Comparison of ENCODE assay signal across 10 cellular contexts in genomic region chr19:6076675-6077463, GRCh38.
A peak's percentile ranks its signal among the peaks of the same experiment; 100 is the strongest.
DNase-seq lines count a peak whose midpoint lies in the region; ATAC-seq and TF ChIP-seq lines count a peak whose summit lies in the region.
"Had no signal": no experiment of that assay in that cellular context is flagged by ENCODE, and none has a peak within 500 bp of the region (broad histone marks: within the 10 kb centered on the region; RNA-seq: fewer than 3 reads in every experiment).

No MANE protein-coding gene starts in this region.

- no peaks in the 10 kb centered on the region for H3K4me1 Mint-ChIP-seq in effector memory CD8-positive, alpha-beta T cell (ENCODE audit: low read depth in 2 of 2)
- H3K4me1 Mint-ChIP-seq: activated naive CD4-positive, alpha-beta T cell treated with anti-CD3 and anti-CD28 coated beads, Interleukin-2, amount 50 U/mL, for 24 hours had no signal

- no peaks in the 10 kb centered on the region for H3K9me3 Mint-ChIP-seq in effector memory CD8-positive, alpha-beta T cell
- H3K9me3 Mint-ChIP-seq: activated naive CD4-positive, alpha-beta T cell treated with anti-CD3 and anti-CD28 coated beads, Interleukin-2, amount 50 U/mL, for 24 hours had no signal

- H3K36me3 Mint-ChIP-seq in effector memory CD8-positive, alpha-beta T cell (ENCODE audit: insufficient read depth), result peaks cover 3% of the 10 kb centered on the region
- H3K36me3 Mint-ChIP-seq: activated naive CD4-positive, alpha-beta T cell treated with anti-CD3 and anti-CD28 coated beads, Interleukin-2, amount 50 U/mL, for 24 hours had no signal

- TF ChIP-seq CTCF in RWPE1 (conservative IDR thresholded peaks at IDR 0.05; ENCODE audit: low read depth) (no peak), retinal pigment epithelial cell (conservative IDR thresholded peaks at IDR 0.05; ENCODE audit: low read depth, low read length) (no peak)

- no peak overlapping the region for H3K27ac Mint-ChIP-seq in effector memory CD8-positive, alpha-beta T cell
- H3K27ac Mint-ChIP-seq: activated naive CD4-positive, alpha-beta T cell treated with anti-CD3 and anti-CD28 coated beads, Interleukin-2, amount 50 U/mL, for 24 hours had no signal

- DNase-seq in ELR (ENCODE audit: low read depth) (peak; percentile 89), RWPE1 (ENCODE audit: low spot score) (peak; percentile 76), fibroblast of peridontal ligament (ENCODE audit: extremely low read depth) (peak; percentile 92), retinal pigment epithelial cell (ENCODE audit: low read depth) (peak; percentile 81)
- DNase-seq in effector memory CD8-positive, alpha-beta T cell, result no peak
- no peak for DNase-seq in activated T-cell treated with anti-CD3 and anti-CD28 coated beads, Interleukin-2, amount 50 U/mL, for 48 hours
- DNase-seq: SHP77 treated with DMSO at 0.1 percent for 48 hours had no signal

- CTCF ChIA-PET in RWPE1 (lab: Yijun Ruan, JAX), result no interaction called here

- no peak overlapping the region for H3K4me3 Mint-ChIP-seq in effector memory CD8-positive, alpha-beta T cell
- H3K4me3 Mint-ChIP-seq: activated naive CD4-positive, alpha-beta T cell treated with anti-CD3 and anti-CD28 coated beads, Interleukin-2, amount 50 U/mL, for 24 hours had no signal

- no peak overlapping the region for H3K4me3 ChIP-seq in retinal pigment epithelial cell (ENCODE audit: low read length)

- peak overlapping the region; percentile 98 for H3K27ac ChIP-seq in RWPE1

- peaks cover 15 to 23% of the 10 kb centered on the region in 2 donors for H3K27me3 Mint-ChIP-seq in effector memory CD8-positive, alpha-beta T cell
- H3K27me3 Mint-ChIP-seq: activated naive CD4-positive, alpha-beta T cell treated with anti-CD3 and anti-CD28 coated beads, Interleukin-2, amount 50 U/mL, for 24 hours had no signal

- POLR2A ChIA-PET in RWPE1 (lab: Yijun Ruan, JAX; ENCODE audit: low non-redundant PET), result interaction anchor here (0.6 to 1.6 kb wide), 4 partner anchors 11 to 1394 kb away, joined by 3 to 10 read pairs (median 6); no protein-coding TSS in a partner anchor

- ATAC-seq in effector memory CD8-positive, alpha-beta T cell (replicated peaks), result no peak
- ATAC-seq in HG02610 (IDR thresholded peaks at IDR 0.05; ENCODE audit: unreplicated experiment) (no peak), HG03175 (IDR thresholded peaks at IDR 0.05; ENCODE audit: unreplicated experiment) (no peak)

Comparison
In these comparisons a context has a peak if more than half of its experiments do, and no peak if none do; other contexts are left out.
1. DNase-seq: peak in ELR (single experiment), RWPE1 (single experiment), fibroblast of peridontal ligament (single experiment) and retinal pigment epithelial cell (single experiment); none in effector memory CD8-positive, alpha-beta T cell (0 of 3) and activated T-cell treated with anti-CD3 and anti-CD28 coated beads, Interleukin-2, amount 50 U/mL, for 48 hours (0 of 2).